ENCODE assay signal across 10 cellular contexts in genomic region chr17:50063516-50064252, GRCh38. TPM values are rescaled to one million over a fixed set of nuclear protein-coding genes. Genes with fewer than 3 reads are reported as not detected.
DNase-seq lines count a peak whose midpoint lies in the region; ATAC-seq and TF ChIP-seq lines count a peak whose summit lies in the region.
"Had no signal": no experiment of that assay in that cellular context is flagged by ENCODE, and none has a peak within 500 bp of the region (broad histone marks: within the 10 kb centered on the region; RNA-seq: fewer than 3 reads in every experiment).

No MANE protein-coding gene starts in this region.

- intact Hi-C loops in Right ventricle myocardium inferior (cut with DNase I), result no loop called here
- intact Hi-C loops in cardiac septum (cut with DNase I), result loop anchor here (5.0 kb wide), 1 partner anchor 34 kb away; the partner anchor contains the start of gene PDK2
- intact Hi-C loops in uterus (cut with DNase I; ENCODE audit: low total_unique reads), result no loop called here

- peaks cover 19 to 47% of the 10 kb centered on the region in 2 donors for H3K4me1 ChIP-seq in uterus

- H3K4me3 ChIP-seq in uterus, result no peak overlapping the region

- TF ChIP-seq CTCF in uterus (IDR thresholded peaks at IDR 0.05), result no peak

- H3K9me3 ChIP-seq in uterus, result no peaks in the 10 kb centered on the region

- H3K36me3 ChIP-seq in uterus, result no peaks in the 10 kb centered on the region

- no peak for TF ChIP-seq POLR2A in uterus (IDR thresholded peaks at IDR 0.05)
- no peak for TF ChIP-seq POLR2A in erythroblast (IDR thresholded peaks at IDR 0.05; ENCODE audit: low read length)

- H3K27ac ChIP-seq in uterus, result peak overlapping the region; percentile 91 to 92

- no peak for ATAC-seq in Right ventricle myocardium inferior

- DNase-seq in Right ventricle myocardium inferior (ENCODE audit: missing footprints) (peak; percentile 27), cardiac septum (ENCODE audit: low spot score) (no peak), dermis blood vessel endothelial cell (peak; percentile 23), myocyte (ENCODE audit: low read depth) (peak; percentile 50), uterus (no peak), GM19240 (ENCODE audit: insufficient read length, low spot score) (no peak), erythroblast (lab: John Stamatoyannopoulos, UW) (no peak), GDM1 (lab: John Stamatoyannopoulos, UW) (no peak)
- DNase-seq: activated CD4-positive, alpha-beta memory T cell treated with anti-CD3 and anti-CD28 coated beads for 36 hours; central memory CD4-positive, alpha-beta T cell had no signal

- no peaks in the 10 kb centered on the region for H3K27me3 ChIP-seq in uterus

RNA-seq across cellular contexts. Expression of gene ITGA3, which starts 7.8 kb away (rescaled TPM):
- total RNA-seq in Right ventricle myocardium inferior, result 16.4 TPM
- 57.8 TPM for total RNA-seq in cardiac septum
- 116 and 190 TPM in 2 replicates for total RNA-seq in dermis blood vessel endothelial cell
- total RNA-seq in myocyte, result 264 and 289 TPM in 2 replicates
- 485 TPM for polyA plus RNA-seq in myocyte (2012)
- total RNA-seq in uterus, result 10 to 100 TPM; 14.3 to 73.1 (median 33.4) TPM

RNA-seq across cellular contexts. Expression of gene PDK2, which starts 31.5 kb away (rescaled TPM):
- total RNA-seq in Right ventricle myocardium inferior (260 TPM), cardiac septum (131 TPM), dermis blood vessel endothelial cell (12.3 and 20.8 TPM in 2 replicates), myocyte (54.4 and 61.1 TPM in 2 replicates), uterus (10 to 100 TPM; 12.9 to 62.6 (median 32.4) TPM)
- polyA plus RNA-seq in myocyte (2012), result 117 TPM

Comparison
In these comparisons a context has a peak if more than half of its experiments do, and no peak if none do; other contexts are left out.
1. DNase-seq: peak in Right ventricle myocardium inferior (single experiment), dermis blood vessel endothelial cell (single experiment) and myocyte (single experiment); none in cardiac septum (single experiment), uterus (0 of 2), GM19240 (single experiment), erythroblast (0 of 2) and GDM1 (single experiment).